1 cellular context compared by ENCODE assay signal in genomic region chr12:7439579-7440505, GRCh38.
TF ChIP-seq lines count a peak whose summit lies in the region.

No MANE protein-coding gene starts in this region.

TF ChIP-seq in GM23338, 12 proteins besides CTCF, POLR2A, EP300 and RAD21 (continued from another document):
- no peak for TF ChIP-seq ZNF462 (CRISPR knock-in tag; IDR thresholded peaks at IDR 0.05)
- TF ChIP-seq, protein P1, sequence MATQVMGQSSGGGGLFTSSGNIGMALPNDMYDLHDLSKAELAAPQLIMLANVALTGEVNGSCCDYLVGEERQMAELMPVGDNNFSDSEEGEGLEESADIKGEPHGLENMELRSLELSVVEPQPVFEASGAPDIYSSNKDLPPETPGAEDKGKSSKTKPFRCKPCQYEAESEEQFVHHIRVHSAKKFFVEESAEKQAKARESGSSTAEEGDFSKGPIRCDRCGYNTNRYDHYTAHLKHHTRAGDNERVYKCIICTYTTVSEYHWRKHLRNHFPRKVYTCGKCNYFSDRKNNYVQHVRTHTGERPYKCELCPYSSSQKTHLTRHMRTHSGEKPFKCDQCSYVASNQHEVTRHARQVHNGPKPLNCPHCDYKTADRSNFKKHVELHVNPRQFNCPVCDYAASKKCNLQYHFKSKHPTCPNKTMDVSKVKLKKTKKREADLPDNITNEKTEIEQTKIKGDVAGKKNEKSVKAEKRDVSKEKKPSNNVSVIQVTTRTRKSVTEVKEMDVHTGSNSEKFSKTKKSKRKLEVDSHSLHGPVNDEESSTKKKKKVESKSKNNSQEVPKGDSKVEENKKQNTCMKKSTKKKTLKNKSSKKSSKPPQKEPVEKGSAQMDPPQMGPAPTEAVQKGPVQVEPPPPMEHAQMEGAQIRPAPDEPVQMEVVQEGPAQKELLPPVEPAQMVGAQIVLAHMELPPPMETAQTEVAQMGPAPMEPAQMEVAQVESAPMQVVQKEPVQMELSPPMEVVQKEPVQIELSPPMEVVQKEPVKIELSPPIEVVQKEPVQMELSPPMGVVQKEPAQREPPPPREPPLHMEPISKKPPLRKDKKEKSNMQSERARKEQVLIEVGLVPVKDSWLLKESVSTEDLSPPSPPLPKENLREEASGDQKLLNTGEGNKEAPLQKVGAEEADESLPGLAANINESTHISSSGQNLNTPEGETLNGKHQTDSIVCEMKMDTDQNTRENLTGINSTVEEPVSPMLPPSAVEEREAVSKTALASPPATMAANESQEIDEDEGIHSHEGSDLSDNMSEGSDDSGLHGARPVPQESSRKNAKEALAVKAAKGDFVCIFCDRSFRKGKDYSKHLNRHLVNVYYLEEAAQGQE (IDR thresholded peaks at IDR 0.05; ENCODE audit: unreplicated experiment), result no peak
- TF ChIP-seq POLR2AphosphoS5 (IDR thresholded peaks at IDR 0.05; ENCODE audit: low read depth), result peak; percentile 63
